ENCODE assay signal across 8 cellular contexts in the genomic region with DNA sequence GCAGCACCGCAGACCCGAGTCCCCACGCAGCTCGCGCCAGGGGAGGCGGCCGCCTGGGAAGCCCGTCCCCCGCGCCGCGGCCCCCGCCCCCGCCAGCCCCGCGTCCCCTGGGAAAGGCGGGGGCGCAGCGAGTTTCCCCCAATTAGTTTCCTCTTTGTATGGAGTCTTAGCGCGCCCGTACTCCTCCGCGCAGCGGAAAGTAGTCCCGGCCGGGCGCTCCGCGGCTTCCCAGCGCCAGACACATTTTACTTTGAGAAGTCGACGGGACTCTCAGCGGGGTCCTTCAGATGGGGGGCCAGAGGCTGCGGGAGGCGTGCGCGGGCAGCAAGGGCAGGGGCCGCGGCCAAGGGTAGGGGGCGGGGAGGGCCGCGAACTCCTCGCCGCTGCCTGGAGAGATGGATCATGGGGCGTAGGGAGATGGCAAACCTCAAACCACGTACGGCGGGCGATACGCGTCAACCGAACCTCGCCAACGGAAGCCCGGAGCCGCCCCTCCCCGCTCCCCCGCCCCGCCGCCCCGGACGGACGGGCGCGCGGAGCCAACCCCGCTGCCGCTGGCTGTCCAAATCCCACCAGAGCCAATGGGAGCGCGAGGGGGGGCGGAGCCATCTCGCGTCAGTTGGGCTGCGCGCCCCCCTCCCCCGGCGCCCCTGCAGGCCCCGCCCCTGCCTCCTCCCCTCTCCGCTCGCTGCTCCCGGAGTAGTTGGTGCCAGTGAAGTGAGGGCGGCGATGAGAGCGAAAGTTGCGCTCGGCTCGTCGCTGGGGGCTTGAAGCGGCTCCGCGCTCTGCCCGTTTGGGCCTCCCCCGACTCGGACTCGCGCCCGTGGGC. TPM values are rescaled to one million over a fixed set of nuclear protein-coding genes. Genes with fewer than 3 reads are reported as not detected.
DNase-seq lines count a peak whose midpoint lies in the region; ATAC-seq and TF ChIP-seq lines count a peak whose summit lies in the region.

Gene RCOR1 (plus strand): TSS at position 706 of the 829 bp plus-strand sequence. CDS start 238 bp downstream, outside the sequence.

- in situ Hi-C loops in G401 (cut with HindIII; ENCODE audit: low sequenced_read_pairs) = no loop called here

- no peaks in the 10 kb centered on the region for H3K9me3 ChIP-seq in MM.1S (replicated peaks; ENCODE audit: insufficient read depth, low read length)

- peak within 1 kb of the TSS; percentile 89 to 98 (median 97) for H3K4me3 Mint-ChIP-seq in nephron

- DNase-seq in G401 (ENCODE audit: low spot score) = peak; percentile 97
- peak; percentile 98 for DNase-seq in HCEC 1CT
- peak; percentile 90 for DNase-seq in MM.1S
- DNase-seq in SHP77 treated with DMSO at 0.1 percent for 48 hours (lab: John Stamatoyannopoulos, UW) = peak; percentile 83
- DNase-seq in activated effector memory CD4-positive, alpha-beta T cell treated with anti-CD3 and anti-CD28 coated beads, Interleukin-2, amount 50 U/mL, for 16 hours = peak; percentile 99
- peak; percentile 97 for DNase-seq in fibroblast of the aortic adventitia (ENCODE audit: low read depth)
- DNase-seq in stimulated activated naive CD8-positive, alpha-beta T cell treated with anti-CD3 and anti-CD28 coated beads, Interleukin-15, Interleukin-2, amounts not matched to agents 100 U/mL and 50 U/mL, for 24 hours = peak; percentile 98

- H3K27me3 Mint-ChIP-seq in nephron (ENCODE audit: low read depth) = no peaks in the 10 kb centered on the region

- H4K20me1 ChIP-seq in MM.1S (ENCODE audit: insufficient read depth, low read length) = no peaks in the 10 kb centered on the region

- peaks cover 23% of the 10 kb centered on the region for H3K79me2 ChIP-seq in MM.1S (ENCODE audit: low read length)

- H3K9ac ChIP-seq in MM.1S (ENCODE audit: low read length) = peak within 1 kb of the TSS; percentile 88

- H3K4me1 Mint-ChIP-seq in nephron = peaks cover 37% of the 10 kb centered on the region

- H3K27me3 ChIP-seq in MM.1S (replicated peaks; ENCODE audit: insufficient read depth, low read length) = no peaks in the 10 kb centered on the region

- peaks cover 4% of the 10 kb centered on the region for H3K36me3 Mint-ChIP-seq in nephron (ENCODE audit: low read depth)

- H3K9me2 ChIP-seq in MM.1S (replicated peaks; ENCODE audit: insufficient read depth, low read length) = no peaks in the 10 kb centered on the region

- H3K36me3 ChIP-seq in MM.1S (replicated peaks; ENCODE audit: insufficient read depth, low read length) = no peaks in the 10 kb centered on the region

- no peaks in the 10 kb centered on the region for H3K9me3 Mint-ChIP-seq in nephron

- no peaks in the 10 kb centered on the region for H3K4me1 ChIP-seq in MM.1S (ENCODE audit: low read length)

- peak; percentile 91 for ATAC-seq in stimulated activated naive CD8-positive, alpha-beta T cell treated with anti-CD3 and anti-CD28 coated beads, Interleukin-15, Interleukin-2, amounts not matched to agents 100 U/mL and 50 U/mL, for 24 hours

- 0 out of 2 replicates have a peak within 1 kb of the TSS, but pooled peaks have one; percentile 53 for H2AFZ ChIP-seq in MM.1S (ENCODE audit: low read length)

- H3K27ac ChIP-seq in MM.1S (ENCODE audit: low read length) = peak within 1 kb of the TSS; percentile 74; the same call in 1 of the 2 replicates

- H3K4me3 ChIP-seq in MM.1S (ENCODE audit: low read length) (peak within 1 kb of the TSS; percentile 74), fibroblast of the aortic adventitia (ENCODE audit: low read depth, low read length) (peak within 1 kb of the TSS; percentile 88)

- TF ChIP-seq CTCF in MM.1S (IDR thresholded peaks at IDR 0.05; ENCODE audit: low read length) (no peak), fibroblast of the aortic adventitia (IDR thresholded peaks at IDR 0.05; ENCODE audit: insufficient read depth, low read length) (no peak), nephron (IDR thresholded peaks at IDR 0.05; ENCODE audit: unreplicated experiment in 3 of 3) (no peak)

- H3K27ac Mint-ChIP-seq in nephron = peak within 1 kb of the TSS; percentile 98 to 100 (median 98)

- 0 out of 2 replicates have a peak, but pooled peaks cover 3% of the 10 kb centered on the region for H3F3A ChIP-seq in MM.1S (ENCODE audit: insufficient read depth, low read length)

- H3K4me2 ChIP-seq in MM.1S (ENCODE audit: low read depth, low read length) = peak within 1 kb of the TSS; percentile 67; the same call in 1 of the 2 replicates

RNA-seq across cellular contexts. Expression of gene RCOR1, which starts in this region (rescaled TPM):
- total RNA-seq in G401 (2014; rRNA removed; shearing (Covaris generic)) = 19.0 and 29.0 TPM in 2 replicates
- total RNA-seq in fibroblast of the aortic adventitia (ENCODE audit: low replicate concordance) = 12.5 and 14.4 TPM in 2 replicates

Comparison
In these comparisons a context has a peak if more than half of its experiments do, and no peak if none do; other contexts are left out.
1. Peak in every context shown above with its lines: DNase-seq, ATAC-seq, H3K4me3 ChIP-seq and H3K27ac ChIP-seq.